In genomic region chr3:58032186-58032585, GRCh38 we compare ENCODE assay signal across 16 cellular contexts. TPM values are rescaled to one million over a fixed set of nuclear protein-coding genes. Genes with fewer than 3 reads are reported as not detected.
DNase-seq lines count a peak whose midpoint lies in the region; FAIRE-seq and TF ChIP-seq lines count a peak whose summit lies in the region.
"Had no signal": no experiment of that assay in that cellular context is flagged by ENCODE, and none has a peak within 500 bp of the region (broad histone marks: within the 10 kb centered on the region; RNA-seq: fewer than 3 reads in every experiment).

No MANE protein-coding gene starts in this region.

- H3K27ac Mint-ChIP-seq in H9: peak overlapping the region in 2 of 3 experiments; percentile 25 to 83; a peak in 4 of 7 replicates
- H3K27ac Mint-ChIP-seq in type B pancreatic cell: peak overlapping the region; percentile 70

- no peak overlapping the region for H3K27ac ChIP-seq in H9 (ENCODE audit: insufficient read length, low read depth, low read length)
- H3K27ac ChIP-seq: dorsolateral prefrontal cortex, foreskin keratinocyte, parathyroid adenoma had no signal

- peaks cover 1% of the 10 kb centered on the region for H3K36me3 ChIP-seq in bronchial epithelial cell (ENCODE audit: control insufficient read depth, insufficient read depth, low read length)
- H3K36me3 ChIP-seq in kidney epithelial cell (ENCODE audit: control insufficient read depth, insufficient read depth, low read length): no peaks in the 10 kb centered on the region

- H3K4ac ChIP-seq in H9 (ENCODE audit: low read depth, low read length): no peak overlapping the region

- peaks cover 9% of the 10 kb centered on the region; the same call in 1 of the 2 replicates for H3K79me2 ChIP-seq in H9 (ENCODE audit: insufficient read depth, low read length)

- no peak for FAIRE-seq in bronchial epithelial cell (lab: Jason Lieb, UNC)

- H2BK20ac ChIP-seq in H9 (ENCODE audit: low read depth, low read length, poor library complexity, severe bottlenecking): no peak overlapping the region

- no peak overlapping the region for H2BK12ac ChIP-seq in H9 (ENCODE audit: insufficient read length, low read depth, low read length)

- H2BK5ac ChIP-seq in H9 (ENCODE audit: insufficient read length, low read length): no peak overlapping the region

- no peak overlapping the region for H3K18ac ChIP-seq in H9 (ENCODE audit: insufficient read length, low read depth, low read length)

- no peaks in the 10 kb centered on the region for H3K9me3 ChIP-seq in H9 (ENCODE audit: control insufficient read depth, low read depth, low read length)

- H3K23ac ChIP-seq in H9 (ENCODE audit: insufficient read length, low read depth, low read length): no peak overlapping the region

- H3K4me2 ChIP-seq in H9 (ENCODE audit: insufficient read depth, insufficient read length, low read length): no peak overlapping the region

- H2AFZ ChIP-seq in H9 (ENCODE audit: low read length): no peak overlapping the region
- H2AFZ ChIP-seq: parathyroid adenoma had no signal

- no peak overlapping the region for H3T11ph ChIP-seq in H9 (ENCODE audit: low read length)

- no peak overlapping the region for H4K91ac ChIP-seq in H9 (ENCODE audit: insufficient read length, low read depth, low read length)

- H4K20me1 ChIP-seq in H9 (ENCODE audit: control insufficient read depth, insufficient read depth, insufficient read length): no peaks in the 10 kb centered on the region

- H3K27me3 ChIP-seq in H9 (ENCODE audit: insufficient read depth, low read length) (no peaks in the 10 kb centered on the region), bronchial epithelial cell (ENCODE audit: control insufficient read depth, insufficient read depth, low read length) (no peaks in the 10 kb centered on the region), kidney epithelial cell (ENCODE audit: control insufficient read depth, insufficient read depth, low read length) (no peaks in the 10 kb centered on the region)
- H3K27me3 ChIP-seq: dorsolateral prefrontal cortex, foreskin keratinocyte had no signal

- H3K4me3 ChIP-seq in bronchial epithelial cell (ENCODE audit: low read depth, low read length): no peak overlapping the region
- H3K4me3 ChIP-seq in kidney epithelial cell (ENCODE audit: low read depth, low read length): no peak overlapping the region
- H3K4me3 ChIP-seq: dorsolateral prefrontal cortex had no signal

- no peak overlapping the region for H3K56ac ChIP-seq in H9 (ENCODE audit: insufficient read length, low read depth, low read length)

- H3K9me3 Mint-ChIP-seq in H9 (no peaks in the 10 kb centered on the region), type B pancreatic cell (no peaks in the 10 kb centered on the region)

- H3K36me3 Mint-ChIP-seq in H9 (ENCODE audit: insufficient read depth in 1 of 3, low read depth in 3 of 3) (peaks cover 0 to under 1% (median 0%) of the 10 kb centered on the region in 3 experiments; a peak in 2 of 7 replicates), type B pancreatic cell (peaks cover 20% of the 10 kb centered on the region)

- TF ChIP-seq CTCF in H9 (conservative IDR thresholded peaks at IDR 0.05) (no peak), bronchial epithelial cell (IDR thresholded peaks at IDR 0.05; ENCODE audit: insufficient read depth, low read length, severe bottlenecking) (no peak), kidney epithelial cell (IDR thresholded peaks at IDR 0.05; ENCODE audit: insufficient read depth, low read length, poor library complexity, severe bottlenecking) (no peak), type B pancreatic cell (conservative IDR thresholded peaks at IDR 0.05) (no peak)

- peaks cover 22% of the 10 kb centered on the region for H3K4me1 ChIP-seq in H9 (ENCODE audit: insufficient read depth, low read length)

- DNase-seq in H9 (no peak), bronchial epithelial cell (ENCODE audit: low read depth) (peak; percentile 44), kidney epithelial cell (ENCODE audit: low read depth) (peak; percentile 68), type B pancreatic cell (ENCODE audit: extremely low spot score, unreplicated experiment) (no peak), NCI-H2107 (lab: John Stamatoyannopoulos, UW) (no peak)
- no peak for DNase-seq in stimulated activated CD4-positive, alpha-beta T cell treated with anti-CD3 and anti-CD28 coated beads, Interleukin-12 subunit alpha, Interleukin-12 subunit beta, amount 100 ng/mL, for 4 hours
- no peak for DNase-seq in activated naive CD4-positive, alpha-beta T cell treated with anti-CD3 and anti-CD28 coated beads, Interleukin-2, amount 50 U/mL, for 16 hours
- DNase-seq: activated CD8-positive, alpha-beta memory T cell treated with anti-CD3 and anti-CD28 coated beads for 24 hours; activated gamma-delta T cell; dorsolateral prefrontal cortex; foreskin keratinocyte; GDM1; NCI-H187 treated with DMSO at 0.1 percent for 48 hours; NCI-H510A treated with DMSO at 0.1 percent for 48 hours; OCI-M1 had no signal

- H3K14ac ChIP-seq in H9 (ENCODE audit: insufficient read depth, low read length): no peak overlapping the region

- no peak overlapping the region for H2AK5ac ChIP-seq in H9 (ENCODE audit: insufficient read length, low read length)

- H3K4me3 Mint-ChIP-seq in H9 (no peak overlapping the region), type B pancreatic cell (no peak overlapping the region)

- no peak overlapping the region for H2BK120ac ChIP-seq in H9 (ENCODE audit: low read depth, low read length, poor library complexity, severe bottlenecking)

- H3K27me3 Mint-ChIP-seq in H9 (ENCODE audit: low read depth): no peaks in the 10 kb centered on the region
- no peaks in the 10 kb centered on the region for H3K27me3 Mint-ChIP-seq in type B pancreatic cell

- no peak overlapping the region for H4K8ac ChIP-seq in H9 (replicated peaks; ENCODE audit: insufficient read length, low read depth, low read length)

- peak overlapping the region; percentile 41 for H3K9ac ChIP-seq in H9 (ENCODE audit: extremely low read depth, insufficient read length, low read length)
- H3K9ac ChIP-seq: parathyroid adenoma had no signal

- H4K5ac ChIP-seq in H9 (ENCODE audit: insufficient read length, low read depth, low read length): no peak overlapping the region

- no CpG with 5 or more reads among the region's 4 CpGs for WGBS in H9 (ENCODE audit: extremely low coverage, insufficient read length, low lambda C conversion rate)

- H2BK15ac ChIP-seq in H9 (ENCODE audit: low read depth, low read length): no peak overlapping the region

- peaks cover 3% of the 10 kb centered on the region for H3K79me1 ChIP-seq in H9 (ENCODE audit: insufficient read depth, low read depth, low read length, poor library complexity, severe bottlenecking)

- H3K23me2 ChIP-seq in H9 (ENCODE audit: insufficient read length, low read depth, low read length, poor library complexity, severe bottlenecking): no peaks in the 10 kb centered on the region

- peaks cover 52 to 63% of the 10 kb centered on the region in 2 experiments for H3K4me1 Mint-ChIP-seq in H9
- peaks cover 50% of the 10 kb centered on the region for H3K4me1 Mint-ChIP-seq in type B pancreatic cell (ENCODE audit: unreplicated experiment)

RNA-seq across cellular contexts. Expression of gene FLNB, which starts 24.0 kb away (rescaled TPM):
- total RNA-seq in H9 (2021) (75.8 and 83.4 TPM in 2 replicates), bronchial epithelial cell (460 and 822 TPM in 2 replicates), kidney epithelial cell (536 and 566 TPM in 2 replicates), type B pancreatic cell (ENCODE audit: low replicate concordance) (204 and 295 TPM in 2 replicates)

Comparison
In these comparisons a context has a peak if more than half of its experiments do, and no peak if none do; other contexts are left out.
1. DNase-seq: peak in bronchial epithelial cell (single experiment) and kidney epithelial cell (single experiment); none in H9 (single experiment), type B pancreatic cell (single experiment), stimulated activated CD4-positive, alpha-beta T cell treated with anti-CD3 and anti-CD28 coated beads, Interleukin-12 subunit alpha, Interleukin-12 subunit beta, amount 100 ng/mL, for 4 hours (single experiment), NCI-H2107 (single experiment) and activated naive CD4-positive, alpha-beta T cell treated with anti-CD3 and anti-CD28 coated beads, Interleukin-2, amount 50 U/mL, for 16 hours (single experiment).